Comparison of ENCODE assay signal across 19 cellular contexts in the genomic region with DNA sequence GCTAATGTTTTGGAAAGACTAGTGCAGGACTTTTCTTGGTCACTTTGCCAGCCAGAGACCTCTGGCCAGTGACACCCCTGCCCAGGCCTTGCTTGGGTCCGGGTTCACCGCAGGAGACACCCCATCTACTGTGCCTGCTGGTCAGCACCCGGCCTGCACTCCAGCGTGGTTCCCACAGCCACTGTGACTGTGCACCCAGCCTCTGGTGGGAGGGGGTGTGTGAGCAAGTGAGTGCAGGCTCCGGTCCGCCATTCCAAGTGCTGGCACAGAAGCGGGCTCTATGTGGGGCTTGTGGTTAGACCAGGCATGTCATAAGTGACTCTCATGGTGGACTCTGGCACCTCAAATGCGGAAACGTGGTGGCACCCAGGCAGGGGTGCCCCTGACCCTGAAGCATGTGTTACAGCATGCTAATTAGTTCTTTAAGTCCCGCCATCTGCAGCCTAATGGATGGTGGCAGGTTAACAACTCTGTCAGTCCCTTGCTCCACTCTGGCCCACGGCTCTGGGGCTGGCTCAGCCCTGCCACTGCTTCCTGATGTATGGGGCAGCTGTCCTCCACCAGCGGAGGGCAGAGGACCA.
"Had no signal": no experiment of that assay in that cellular context is flagged by ENCODE, and none has a peak within 500 bp of the region (broad histone marks: within the 10 kb centered on the region; RNA-seq: fewer than 3 reads in every experiment).

No MANE protein-coding gene starts in this region.

- H3K4me3 Mint-ChIP-seq: activated naive CD4-positive, alpha-beta T cell treated with anti-CD3 and anti-CD28 coated beads, Interleukin-2, amount 50 U/mL, for 24 hours; immature natural killer cell; mesothelial cell of epicardium; nephron progenitor cell; stimulated activated naive CD8-positive, alpha-beta T cell treated with anti-CD3 and anti-CD28 coated beads, Interleukin-15, Interleukin-2, amounts not matched to agents 100 ng/mL and 50 ng/mL, for 24 hours had no signal

- DNase-seq: activated CD4-positive, CD25-positive, alpha-beta regulatory T cell treated with anti-CD3 and anti-CD28 coated beads, Interleukin-2, amount 50 U/mL, for 72 hours; activated CD8-positive, alpha-beta memory T cell treated with anti-CD3 and anti-CD28 coated beads for 24 hours; activated CD8-positive, alpha-beta memory T cell treated with anti-CD3 and anti-CD28 coated beads, Interleukin-2, amount 50 U/mL, for 48 hours; activated gamma-delta T cell; activated T-cell treated with anti-CD3 and anti-CD28 coated beads, Interleukin-2, amount 50 U/mL, for 48 hours; cortex of kidney; heart right ventricle; immature natural killer cell; left colon; nephron progenitor cell; stimulated activated CD4-positive, alpha-beta T cell treated with anti-CD3 and anti-CD28 coated beads, Interleukin-2, amount 100 ng/mL, for 24 hours had no signal

- H3K9me3 ChIP-seq: ascending aorta, gastroesophageal sphincter, heart right ventricle, suprapubic skin, upper lobe of left lung had no signal

- H3K36me3 ChIP-seq: ascending aorta, upper lobe of left lung had no signal

- H3K27me3 Mint-ChIP-seq: activated naive CD4-positive, alpha-beta T cell treated with anti-CD3 and anti-CD28 coated beads, Interleukin-2, amount 50 U/mL, for 24 hours; stimulated activated naive CD8-positive, alpha-beta T cell treated with anti-CD3 and anti-CD28 coated beads, Interleukin-15, Interleukin-2, amounts not matched to agents 100 ng/mL and 50 ng/mL, for 24 hours had no signal

- H3K9me3 Mint-ChIP-seq: activated naive CD4-positive, alpha-beta T cell treated with anti-CD3 and anti-CD28 coated beads, Interleukin-2, amount 50 U/mL, for 24 hours; mesothelial cell of epicardium; nephron progenitor cell; stimulated activated naive CD8-positive, alpha-beta T cell treated with anti-CD3 and anti-CD28 coated beads, Interleukin-15, Interleukin-2, amounts not matched to agents 100 ng/mL and 50 ng/mL, for 24 hours had no signal

- H3K4me1 ChIP-seq: ascending aorta, gastroesophageal sphincter, suprapubic skin, upper lobe of left lung had no signal

- ATAC-seq: esophagus mucosa, gastroesophageal sphincter, left colon had no signal

- H3K4me3 ChIP-seq: ascending aorta, gastroesophageal sphincter, heart right ventricle, suprapubic skin, upper lobe of left lung had no signal

- H3K27ac ChIP-seq: ascending aorta, gastroesophageal sphincter, heart right ventricle, suprapubic skin, upper lobe of left lung had no signal

- H3K4me1 Mint-ChIP-seq: activated naive CD4-positive, alpha-beta T cell treated with anti-CD3 and anti-CD28 coated beads, Interleukin-2, amount 50 U/mL, for 24 hours; immature natural killer cell had no signal

- H3K27ac Mint-ChIP-seq: activated naive CD4-positive, alpha-beta T cell treated with anti-CD3 and anti-CD28 coated beads, Interleukin-2, amount 50 U/mL, for 24 hours; immature natural killer cell; mesothelial cell of epicardium; nephron progenitor cell; stimulated activated naive CD8-positive, alpha-beta T cell treated with anti-CD3 and anti-CD28 coated beads, Interleukin-15, Interleukin-2, amounts not matched to agents 100 ng/mL and 50 ng/mL, for 24 hours had no signal

- H3K27me3 ChIP-seq: ascending aorta, gastroesophageal sphincter, heart right ventricle, suprapubic skin, upper lobe of left lung had no signal

- H3K36me3 Mint-ChIP-seq: activated naive CD4-positive, alpha-beta T cell treated with anti-CD3 and anti-CD28 coated beads, Interleukin-2, amount 50 U/mL, for 24 hours; immature natural killer cell; mesothelial cell of epicardium had no signal
